Comparison of ENCODE assay signal across 11 cellular contexts in the genomic region with DNA sequence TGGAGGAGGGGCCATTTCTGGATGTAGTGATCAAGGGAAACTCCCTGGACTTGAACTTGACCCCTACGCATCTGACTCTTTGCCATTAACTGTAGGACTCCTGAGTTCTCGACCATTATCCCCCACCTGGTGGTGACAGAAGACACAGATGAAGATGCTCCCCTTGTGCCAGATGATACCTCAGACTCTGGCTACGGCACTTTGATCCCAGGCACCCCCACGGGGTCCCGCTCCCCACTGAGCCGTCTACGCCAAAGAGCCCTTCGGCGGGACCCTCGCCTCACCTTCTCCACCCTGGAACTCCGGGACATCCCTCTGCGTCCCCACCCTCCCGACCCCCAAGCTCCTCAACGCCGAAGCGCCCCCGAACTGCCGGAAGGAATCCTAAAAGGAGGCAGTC. TPM values are rescaled to one million over a fixed set of nuclear protein-coding genes. Genes with fewer than 3 reads are reported as not detected.
DNase-seq lines count a peak whose midpoint lies in the region; ATAC-seq and TF ChIP-seq lines count a peak whose summit lies in the region.
"Had no signal": no experiment of that assay in that cellular context is flagged by ENCODE, and none has a peak within 500 bp of the region (broad histone marks: within the 10 kb centered on the region; RNA-seq: fewer than 3 reads in every experiment).

No MANE protein-coding gene starts in this region.

- H3K4me3 ChIP-seq in CD8-positive, alpha-beta T cell (ENCODE audit: low read depth, low read length), result no peak overlapping the region
- H3K4me3 ChIP-seq in lower lobe of right lung (no peak overlapping the region), stomach (peak overlapping the region in 1 of 4 donors; percentile 22)
- H3K4me3 ChIP-seq: SJSA1 had no signal

- 73 to 80% (median 79%) methylated on average over 18 of the region's 18 CpGs for WGBS in stomach, 5 donors

- intact Hi-C loops in CD8-positive, alpha-beta T cell (cut with DNase I, micrococcal nuclease), result no loop called here
- intact Hi-C loops in lower lobe of right lung (cut with DNase I), result no loop called here
- intact Hi-C loops in stomach (cut with DNase I; ENCODE audit: low total_unique reads), result loop anchor here (5.0 to 10.0 kb wide), 2 partner anchors 138 to 205 kb away; a partner anchor contains a TSS

- TF ChIP-seq POLR2A in stomach (IDR thresholded peaks at IDR 0.05), result no peak

- H3K9me3 Mint-ChIP-seq in CD8-positive, alpha-beta T cell, result no peaks in the 10 kb centered on the region
- H3K9me3 Mint-ChIP-seq in activated naive CD8-positive, alpha-beta T cell treated with anti-CD3 and anti-CD28 coated beads, Interleukin-2, amount 50 U/mL, for 24 hours, result no peaks in the 10 kb centered on the region
- H3K9me3 Mint-ChIP-seq: activated CD4-positive, alpha-beta memory T cell treated with anti-CD3 and anti-CD28 coated beads, Interleukin-2, amount 10 ng/mL, durations not matched to agents 7 days and 5 days had no signal

- CTCF ChIA-PET in CD8-positive, alpha-beta T cell (lab: Charles Lee), result interaction anchor here (0.8 to 4.0 kb wide), 10 partner anchors 10 to 184 kb away, joined by 3 to 36 read pairs (median 4); no protein-coding TSS in a partner anchor

- H3K27me3 ChIP-seq in CD8-positive, alpha-beta T cell (ENCODE audit: insufficient read depth, low read length), result no peaks in the 10 kb centered on the region
- no peaks in the 10 kb centered on the region for H3K27me3 ChIP-seq in lower lobe of right lung (ENCODE audit: low read depth)
- no peaks in the 10 kb centered on the region for H3K27me3 ChIP-seq in stomach
- H3K27me3 ChIP-seq: SJSA1 had no signal

- no peak for TF ChIP-seq EP300 in stomach (IDR thresholded peaks at IDR 0.05)

- no peaks in the 10 kb centered on the region for H3K9me3 ChIP-seq in CD8-positive, alpha-beta T cell (ENCODE audit: low read length)
- H3K9me3 ChIP-seq in lower lobe of right lung (no peaks in the 10 kb centered on the region), stomach (no peaks in the 10 kb centered on the region)
- H3K9me3 ChIP-seq: SJSA1 had no signal

- H3K4me1 ChIP-seq in CD8-positive, alpha-beta T cell (ENCODE audit: insufficient read depth, low read length), result peaks cover 51% of the 10 kb centered on the region
- H3K4me1 ChIP-seq in lower lobe of right lung (peaks cover 95% of the 10 kb centered on the region), stomach (peaks cover 52 to 100% (median 88%) of the 10 kb centered on the region in 4 donors)

- H3K36me3 Mint-ChIP-seq in CD8-positive, alpha-beta T cell, result peaks cover 45% of the 10 kb centered on the region
- peaks cover 17% of the 10 kb centered on the region for H3K36me3 Mint-ChIP-seq in activated naive CD8-positive, alpha-beta T cell treated with anti-CD3 and anti-CD28 coated beads, Interleukin-2, amount 50 U/mL, for 24 hours (ENCODE audit: low read depth)

- ATAC-seq in CD8-positive, alpha-beta T cell, result no peak
- no peak for ATAC-seq in activated naive CD8-positive, alpha-beta T cell treated with anti-CD3 and anti-CD28 coated beads, Interleukin-2, amount 50 U/mL, for 24 hours
- ATAC-seq in lower lobe of right lung (no peak), HG02970 (IDR thresholded peaks at IDR 0.05; ENCODE audit: low FRiP score, unreplicated experiment) (no peak)

- no peak overlapping the region for H3K4me3 Mint-ChIP-seq in CD8-positive, alpha-beta T cell
- H3K4me3 Mint-ChIP-seq in activated naive CD8-positive, alpha-beta T cell treated with anti-CD3 and anti-CD28 coated beads, Interleukin-2, amount 50 U/mL, for 24 hours, result no peak overlapping the region
- H3K4me3 Mint-ChIP-seq: activated CD4-positive, alpha-beta memory T cell treated with anti-CD3 and anti-CD28 coated beads, Interleukin-2, amount 10 ng/mL, durations not matched to agents 7 days and 5 days had no signal

- no peak for TF ChIP-seq CTCF in CD8-positive, alpha-beta T cell (IDR thresholded peaks at IDR 0.05)
- TF ChIP-seq CTCF in lower lobe of right lung (IDR thresholded peaks at IDR 0.05) (no peak), stomach (IDR thresholded peaks at IDR 0.05) (no peak)

- DNase-seq in CD8-positive, alpha-beta T cell, result no peak
- no peak for DNase-seq in activated naive CD8-positive, alpha-beta T cell treated with anti-CD3 and anti-CD28 coated beads, Interleukin-2, amount 50 U/mL, for 24 hours
- DNase-seq in lower lobe of right lung, result no peak
- no peak for DNase-seq in stomach
- DNase-seq in activated CD4-positive, alpha-beta T cell treated with anti-CD3 and anti-CD28 coated beads for 4 hours, result no peak
- no peak for DNase-seq in OCI-M2 (lab: John Stamatoyannopoulos, UW; ENCODE audit: unreplicated experiment)
- DNase-seq: activated CD4-positive, alpha-beta memory T cell treated with anti-CD3 and anti-CD28 coated beads, Interleukin-2, amount 10 ng/mL, durations not matched to agents 7 days and 5 days; activated gamma-delta T cell treated with Interleukin-2 at 50 U/mL for 16 hours; central memory CD4-positive, alpha-beta T cell had no signal

- POLR2A ChIA-PET in CD8-positive, alpha-beta T cell (lab: Charles Lee), result interaction anchor here (0.6 to 3.1 kb wide), 6 partner anchors 9 to 132 kb away, joined by 3 to 25 read pairs (median 5); no protein-coding TSS in a partner anchor

- peak overlapping the region; percentile 85 for H3K27ac Mint-ChIP-seq in CD8-positive, alpha-beta T cell
- H3K27ac Mint-ChIP-seq in activated naive CD8-positive, alpha-beta T cell treated with anti-CD3 and anti-CD28 coated beads, Interleukin-2, amount 50 U/mL, for 24 hours, result peak overlapping the region; percentile 47
- H3K27ac Mint-ChIP-seq: activated CD4-positive, alpha-beta memory T cell treated with anti-CD3 and anti-CD28 coated beads, Interleukin-2, amount 10 ng/mL, durations not matched to agents 7 days and 5 days had no signal

- no peak overlapping the region for H3K27ac ChIP-seq in CD8-positive, alpha-beta T cell (ENCODE audit: low read depth, low read length)
- H3K27ac ChIP-seq in lower lobe of right lung, result peak overlapping the region; percentile 53
- peak overlapping the region; percentile 8 to 99 (median 95) for H3K27ac ChIP-seq in stomach
- H3K27ac ChIP-seq: SJSA1 had no signal

- no peaks in the 10 kb centered on the region for H3K27me3 Mint-ChIP-seq in CD8-positive, alpha-beta T cell (ENCODE audit: low read depth)
- H3K27me3 Mint-ChIP-seq in activated naive CD8-positive, alpha-beta T cell treated with anti-CD3 and anti-CD28 coated beads, Interleukin-2, amount 50 U/mL, for 24 hours, result no peaks in the 10 kb centered on the region
- H3K27me3 Mint-ChIP-seq: activated CD4-positive, alpha-beta memory T cell treated with anti-CD3 and anti-CD28 coated beads, Interleukin-2, amount 10 ng/mL, durations not matched to agents 7 days and 5 days had no signal

- peaks cover 33% of the 10 kb centered on the region for H3K36me3 ChIP-seq in CD8-positive, alpha-beta T cell (ENCODE audit: insufficient read depth, low read length)
- peaks cover 55% of the 10 kb centered on the region for H3K36me3 ChIP-seq in lower lobe of right lung
- peaks cover 42 to 59% (median 53%) of the 10 kb centered on the region in 4 donors for H3K36me3 ChIP-seq in stomach

- H3K4me1 Mint-ChIP-seq in CD8-positive, alpha-beta T cell (ENCODE audit: low read depth), result peaks cover 59% of the 10 kb centered on the region
- H3K4me1 Mint-ChIP-seq in activated naive CD8-positive, alpha-beta T cell treated with anti-CD3 and anti-CD28 coated beads, Interleukin-2, amount 50 U/mL, for 24 hours, result peaks cover 64% of the 10 kb centered on the region

RNA-seq across cellular contexts. Expression of a gene that starts 14.7 kb away (rescaled TPM):
- 10 to 100 TPM; 16.7 to 18.8 TPM for total RNA-seq in CD8-positive, alpha-beta T cell
- total RNA-seq in lower lobe of right lung, result 165 TPM
- 100 to 1,000 TPM in 4 of 5 donors, 10 to 100 TPM in 1; 91.6 to 432 (median 152) TPM for total RNA-seq in stomach
- 10 to 100 TPM; 35.2 to 64.4 (median 38.5) TPM for polyA plus RNA-seq in stomach

RNA-seq across cellular contexts. Expression of a gene that starts 16.7 kb away (rescaled TPM):
- total RNA-seq in CD8-positive, alpha-beta T cell, result not detected
- total RNA-seq in lower lobe of right lung (2.9 TPM), stomach (100 to 1,000 TPM in 1 of 5 donors, 10 to 100 TPM in 3, 1 to 10 TPM in 1; 6.4 to 101 (median 16.2) TPM)
- polyA plus RNA-seq in stomach, result 10 to 100 TPM in 2 of 3 donors, 1 to 10 TPM in 1; 5.9 to 32.3 (median 27.0) TPM
- total RNA-seq: activated CD4-positive, alpha-beta memory T cell treated with anti-CD3 and anti-CD28 coated beads, Interleukin-2, amount 10 ng/mL, durations not matched to agents 7 days and 5 days had no signal

RNA-seq across cellular contexts. Expression of a gene that starts 48.2 kb away (rescaled TPM):
- 1 to 10 TPM in 1 of 2 experiments, under 1 TPM in 1; 0.50 to 1.1 TPM for total RNA-seq in CD8-positive, alpha-beta T cell
- total RNA-seq in lower lobe of right lung (156 TPM), stomach (100 to 1,000 TPM in 4 of 5 donors, 10 to 100 TPM in 1; 63.3 to 486 (median 277) TPM)
- 10 to 100 TPM; 16.6 to 98.0 (median 47.5) TPM for polyA plus RNA-seq in stomach

RNA-seq across cellular contexts. Expression of a gene that starts 56.8 kb away (rescaled TPM):
- total RNA-seq in CD8-positive, alpha-beta T cell, result under 1 TPM in 1 of 2 experiments, not detected in 1; 0.44 TPM
- total RNA-seq in lower lobe of right lung (122 TPM), stomach (100 to 1,000 TPM in 3 of 5 donors, 10 to 100 TPM in 2; 27.5 to 471 (median 126) TPM)
- polyA plus RNA-seq in stomach, result 10 to 100 TPM; 47.3 to 76.3 (median 48.3) TPM

Comparison
In these comparisons a context has a peak if more than half of its experiments do, and no peak if none do; other contexts are left out.
1. RNA of a gene that starts 48.2 kb away (total RNA-seq): 63.3 to 486 TPM in stomach and 156 TPM in lower lobe of right lung (single experiment); 0.50 to 1.1 TPM in CD8-positive, alpha-beta T cell; every median in the first group is over 10 times any median in the second.